ENCODE assay signal across 11 cellular contexts in genomic region chr2:96404446-96405373, GRCh38.
DNase-seq lines count a peak whose midpoint lies in the region; ATAC-seq and TF ChIP-seq lines count a peak whose summit lies in the region.
"Had no signal": no experiment of that assay in that cellular context is flagged by ENCODE, and none has a peak within 500 bp of the region (broad histone marks: within the 10 kb centered on the region; RNA-seq: fewer than 3 reads in every experiment).

No MANE protein-coding gene starts in this region.

- no peaks in the 10 kb centered on the region for H3K9me2 ChIP-seq in GM23338 (ENCODE audit: insufficient read depth)

- H3K4me1 ChIP-seq in GM23338 (ENCODE audit: insufficient read depth) = peaks cover 20% of the 10 kb centered on the region

- peak overlapping the region; percentile 38; the same call in 1 of the 2 replicates for H2AFZ ChIP-seq in GM23338

- H3K79me2 ChIP-seq in GM23338 (replicated peaks; ENCODE audit: insufficient read depth) = no peaks in the 10 kb centered on the region

- no peaks in the 10 kb centered on the region for H3K36me3 ChIP-seq in GM23338 (ENCODE audit: insufficient read depth)

- no peak overlapping the region for H3K4me3 ChIP-seq in GM23338
- H3K4me3 ChIP-seq: K562 had no signal

- H3K36me3 Mint-ChIP-seq in GM23338 (ENCODE audit: low read depth) = no peaks in the 10 kb centered on the region

- H3K27me3 Mint-ChIP-seq in GM23338 (ENCODE audit: insufficient read depth, low read depth, poor library complexity) = peaks cover 8% of the 10 kb centered on the region

- H3K4me2 ChIP-seq in GM23338 = no peak overlapping the region

- DNase-seq in GM23338 (ENCODE audit: low spot score) = peak; percentile 33
- peak; percentile 74 for DNase-seq in NCI-H2196 (lab: John Stamatoyannopoulos, UW; ENCODE audit: unreplicated experiment)
- peak; percentile 49 for DNase-seq in glomerular visceral epithelial cell (ENCODE audit: extremely low spot score)
- DNase-seq in posterior cingulate gyrus = peak; percentile 39 to 96 (median 73)
- DNase-seq in GM10248 (ENCODE audit: extremely low spot score) = no peak
- DNase-seq in erythroblast (lab: John Stamatoyannopoulos, UW) = no peak
- DNase-seq: activated T-cell treated with anti-CD3 and anti-CD28 coated beads for 4 hours, SIG-M5 had no signal

- no peak overlapping the region for H3K27ac Mint-ChIP-seq in GM23338

- ATAC-seq in GM23338 (peak; percentile 24), GM18909 (IDR thresholded peaks at IDR 0.05; ENCODE audit: poor library complexity, unreplicated experiment) (no peak)
- ATAC-seq in activated CD4-positive, CD25-positive, alpha-beta regulatory T cell treated with anti-CD3 and anti-CD28 coated beads, Interleukin-2, amount 50 U/mL, for 24 hours = no peak
- ATAC-seq: K562 had no signal

- TF ChIP-seq CTCF in GM23338 (conservative IDR thresholded peaks at IDR 0.05; ENCODE audit: low read depth in 2 of 2) (no peak), GM10248 (IDR thresholded peaks at IDR 0.05; ENCODE audit: control extremely low read depth, extremely low read depth, low read depth, missing control alignments) (no peak)

- no peaks in the 10 kb centered on the region for H3K27me3 ChIP-seq in GM23338 (ENCODE audit: insufficient read depth)

- no peak overlapping the region for H3K4me3 Mint-ChIP-seq in GM23338

- H3K9me3 Mint-ChIP-seq in GM23338 = no peaks in the 10 kb centered on the region

- H3F3A ChIP-seq in GM23338 (replicated peaks; ENCODE audit: low read depth) = no peaks in the 10 kb centered on the region

- no peak overlapping the region for H3K27ac ChIP-seq in GM23338 (ENCODE audit: low read depth)

- no peak for TF ChIP-seq POLR2A in erythroblast (IDR thresholded peaks at IDR 0.05; ENCODE audit: low read length)

- POLR2A ChIA-PET in GM10248 (lab: Yijun Ruan, JAX) = no interaction called here

- peaks cover 17% of the 10 kb centered on the region for H3K4me1 Mint-ChIP-seq in GM23338

- no peaks in the 10 kb centered on the region for H4K20me1 ChIP-seq in GM23338 (replicated peaks; ENCODE audit: insufficient read depth)

- intact Hi-C loops in posterior cingulate gyrus (cut with DNase I) = loop anchor here (5.0 kb wide), 1 partner anchor 68 kb away; no protein-coding TSS in a partner anchor

- CTCF ChIA-PET in GM10248 (lab: Yijun Ruan, JAX) = interaction anchor here (1.0 to 8.7 kb wide), 5 partner anchors 17 to 155 kb away, joined by 3 to 269 read pairs (median 3); partner anchors contain the start of gene NEURL3

TF ChIP-seq in GM23338, 12 proteins besides CTCF, POLR2A, EP300 and RAD21 (continues in another document):
- no peak for TF ChIP-seq EZH2 (IDR thresholded peaks at IDR 0.05; ENCODE audit: low read depth, unreplicated experiment)
- TF ChIP-seq POLR2AphosphoS5 (IDR thresholded peaks at IDR 0.05; ENCODE audit: low read depth) = no peak
- TF ChIP-seq NANOG (IDR thresholded peaks at IDR 0.05; ENCODE audit: borderline replicate concordance) = no peak
- TF ChIP-seq STAT1 (IDR thresholded peaks at IDR 0.05; ENCODE audit: unreplicated experiment) = no peak
- no peak for TF ChIP-seq EZH2phosphoT487 (IDR thresholded peaks at IDR 0.05; ENCODE audit: unreplicated experiment)
- TF ChIP-seq ZNF462 (CRISPR knock-in tag; IDR thresholded peaks at IDR 0.05) = no peak
- TF ChIP-seq ZNF331 (CRISPR knock-in tag; IDR thresholded peaks at IDR 0.05; ENCODE audit: low read depth) = no peak
- TF ChIP-seq, protein P1, sequence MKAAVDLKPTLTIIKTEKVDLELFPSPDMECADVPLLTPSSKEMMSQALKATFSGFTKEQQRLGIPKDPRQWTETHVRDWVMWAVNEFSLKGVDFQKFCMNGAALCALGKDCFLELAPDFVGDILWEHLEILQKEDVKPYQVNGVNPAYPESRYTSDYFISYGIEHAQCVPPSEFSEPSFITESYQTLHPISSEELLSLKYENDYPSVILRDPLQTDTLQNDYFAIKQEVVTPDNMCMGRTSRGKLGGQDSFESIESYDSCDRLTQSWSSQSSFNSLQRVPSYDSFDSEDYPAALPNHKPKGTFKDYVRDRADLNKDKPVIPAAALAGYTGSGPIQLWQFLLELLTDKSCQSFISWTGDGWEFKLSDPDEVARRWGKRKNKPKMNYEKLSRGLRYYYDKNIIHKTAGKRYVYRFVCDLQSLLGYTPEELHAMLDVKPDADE (IDR thresholded peaks at IDR 0.05) = no peak
- TF ChIP-seq, protein P2, sequence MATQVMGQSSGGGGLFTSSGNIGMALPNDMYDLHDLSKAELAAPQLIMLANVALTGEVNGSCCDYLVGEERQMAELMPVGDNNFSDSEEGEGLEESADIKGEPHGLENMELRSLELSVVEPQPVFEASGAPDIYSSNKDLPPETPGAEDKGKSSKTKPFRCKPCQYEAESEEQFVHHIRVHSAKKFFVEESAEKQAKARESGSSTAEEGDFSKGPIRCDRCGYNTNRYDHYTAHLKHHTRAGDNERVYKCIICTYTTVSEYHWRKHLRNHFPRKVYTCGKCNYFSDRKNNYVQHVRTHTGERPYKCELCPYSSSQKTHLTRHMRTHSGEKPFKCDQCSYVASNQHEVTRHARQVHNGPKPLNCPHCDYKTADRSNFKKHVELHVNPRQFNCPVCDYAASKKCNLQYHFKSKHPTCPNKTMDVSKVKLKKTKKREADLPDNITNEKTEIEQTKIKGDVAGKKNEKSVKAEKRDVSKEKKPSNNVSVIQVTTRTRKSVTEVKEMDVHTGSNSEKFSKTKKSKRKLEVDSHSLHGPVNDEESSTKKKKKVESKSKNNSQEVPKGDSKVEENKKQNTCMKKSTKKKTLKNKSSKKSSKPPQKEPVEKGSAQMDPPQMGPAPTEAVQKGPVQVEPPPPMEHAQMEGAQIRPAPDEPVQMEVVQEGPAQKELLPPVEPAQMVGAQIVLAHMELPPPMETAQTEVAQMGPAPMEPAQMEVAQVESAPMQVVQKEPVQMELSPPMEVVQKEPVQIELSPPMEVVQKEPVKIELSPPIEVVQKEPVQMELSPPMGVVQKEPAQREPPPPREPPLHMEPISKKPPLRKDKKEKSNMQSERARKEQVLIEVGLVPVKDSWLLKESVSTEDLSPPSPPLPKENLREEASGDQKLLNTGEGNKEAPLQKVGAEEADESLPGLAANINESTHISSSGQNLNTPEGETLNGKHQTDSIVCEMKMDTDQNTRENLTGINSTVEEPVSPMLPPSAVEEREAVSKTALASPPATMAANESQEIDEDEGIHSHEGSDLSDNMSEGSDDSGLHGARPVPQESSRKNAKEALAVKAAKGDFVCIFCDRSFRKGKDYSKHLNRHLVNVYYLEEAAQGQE (IDR thresholded peaks at IDR 0.05; ENCODE audit: unreplicated experiment) = no peak
- TF ChIP-seq CREB1 (CRISPR knock-in tag; IDR thresholded peaks at IDR 0.05; ENCODE audit: low read depth) = no peak

Comparison
In these comparisons a context has a peak if more than half of its experiments do, and no peak if none do; other contexts are left out.
1. DNase-seq: peak in GM23338 (single experiment), NCI-H2196 (single experiment), glomerular visceral epithelial cell (single experiment) and posterior cingulate gyrus (10 of 10); none in GM10248 (single experiment) and erythroblast (0 of 2).